ENCODE assay signal across 1 cellular context in the genomic region with DNA sequence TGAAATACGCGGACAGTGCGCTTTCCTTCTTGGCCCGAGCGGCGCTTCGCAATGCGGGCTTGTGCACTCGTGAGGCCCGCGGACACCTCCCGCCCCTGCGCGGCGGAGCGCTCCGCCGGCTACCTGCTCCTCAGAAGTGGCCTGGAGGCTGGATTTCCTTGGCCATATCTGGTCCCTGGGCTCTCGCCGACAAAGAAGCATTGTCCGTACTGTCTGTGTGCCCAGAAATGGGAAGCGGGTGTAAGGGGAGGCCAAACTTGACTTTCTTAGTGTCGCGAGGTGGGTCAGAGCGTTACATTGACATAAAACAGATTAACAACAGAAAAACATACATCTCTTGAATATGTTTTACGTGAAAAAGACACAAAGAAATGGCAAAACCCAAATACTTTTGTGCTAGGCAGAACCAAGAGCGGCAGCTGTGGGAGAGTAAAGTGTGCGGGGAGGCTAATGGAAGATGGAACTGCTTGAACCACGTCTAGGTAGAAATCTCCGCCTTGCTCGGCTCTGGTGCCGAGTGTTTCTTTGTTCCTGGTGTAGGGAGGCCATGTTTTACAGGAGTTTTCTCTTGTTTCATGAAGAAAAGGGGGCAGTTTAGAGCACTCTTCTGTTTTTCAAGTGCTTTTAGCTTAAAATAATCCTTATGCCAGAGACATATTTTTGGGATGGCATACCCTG.
TF ChIP-seq lines count a peak whose summit lies in the region.

No MANE protein-coding gene starts in this region.

TF ChIP-seq in GM12878, 131 proteins besides CTCF, POLR2A, EP300 and RAD21 (continued from another document):
- TF ChIP-seq MTA2 (IDR thresholded peaks at IDR 0.05; ENCODE audit: low read depth) (peak; percentile 9; the same call in 1 of the 2 replicates), GABPA (IDR thresholded peaks at IDR 0.05; ENCODE audit: low read depth) (no peak), EGR1 (IDR thresholded peaks at IDR 0.05; ENCODE audit: borderline replicate concordance in 1 of 2, low read depth in 2 of 2, low read length in 2 of 2) (no peak), ZNF207 (IDR thresholded peaks at IDR 0.05; ENCODE audit: borderline replicate concordance) (no peak), CEBPB (IDR thresholded peaks at IDR 0.05; ENCODE audit: borderline replicate concordance in 1 of 2, low read depth in 2 of 2, low read length in 2 of 2) (no peak), NR2C1 (IDR thresholded peaks at IDR 0.05) (no peak), CHD4 (IDR thresholded peaks at IDR 0.05) (no peak), SMARCA5 (IDR thresholded peaks at IDR 0.05) (no peak), SRF (IDR thresholded peaks at IDR 0.05; ENCODE audit: low read depth in 2 of 2, low read length in 2 of 2) (0 out of 4 replicates have a peak, but pooled peaks of 1 of the 2 experiments have one; percentile 6), NR2F1 (conservative IDR thresholded peaks at IDR 0.05) (no peak), MYC (IDR thresholded peaks at IDR 0.05; ENCODE audit: insufficient read depth, insufficient read length, insufficient replicate concordance, low read length, severe bottlenecking) (peak; percentile 5), BACH1 (IDR thresholded peaks at IDR 0.05; ENCODE audit: borderline replicate concordance) (no peak), SUZ12 (IDR thresholded peaks at IDR 0.05; ENCODE audit: unreplicated experiment) (no peak), JUND (IDR thresholded peaks at IDR 0.05; ENCODE audit: low read depth, low read length) (no peak), PML (IDR thresholded peaks at IDR 0.05; ENCODE audit: low read length) (peak; percentile 31; the same call in 1 of the 2 replicates), BRCA1 (IDR thresholded peaks at IDR 0.05; ENCODE audit: low read depth, low read length) (no peak), YY1 (IDR thresholded peaks at IDR 0.05; ENCODE audit: low read depth, low read length) (peak; percentile 61), KDM1A (IDR thresholded peaks at IDR 0.05; ENCODE audit: borderline replicate concordance) (no peak), EED (IDR thresholded peaks at IDR 0.05; ENCODE audit: low read depth) (no peak), NFIC (IDR thresholded peaks at IDR 0.05; ENCODE audit: low read depth, low read length) (0 out of 2 replicates have a peak, but pooled peaks have one; percentile 44)
- TF ChIP-seq, protein P1, sequence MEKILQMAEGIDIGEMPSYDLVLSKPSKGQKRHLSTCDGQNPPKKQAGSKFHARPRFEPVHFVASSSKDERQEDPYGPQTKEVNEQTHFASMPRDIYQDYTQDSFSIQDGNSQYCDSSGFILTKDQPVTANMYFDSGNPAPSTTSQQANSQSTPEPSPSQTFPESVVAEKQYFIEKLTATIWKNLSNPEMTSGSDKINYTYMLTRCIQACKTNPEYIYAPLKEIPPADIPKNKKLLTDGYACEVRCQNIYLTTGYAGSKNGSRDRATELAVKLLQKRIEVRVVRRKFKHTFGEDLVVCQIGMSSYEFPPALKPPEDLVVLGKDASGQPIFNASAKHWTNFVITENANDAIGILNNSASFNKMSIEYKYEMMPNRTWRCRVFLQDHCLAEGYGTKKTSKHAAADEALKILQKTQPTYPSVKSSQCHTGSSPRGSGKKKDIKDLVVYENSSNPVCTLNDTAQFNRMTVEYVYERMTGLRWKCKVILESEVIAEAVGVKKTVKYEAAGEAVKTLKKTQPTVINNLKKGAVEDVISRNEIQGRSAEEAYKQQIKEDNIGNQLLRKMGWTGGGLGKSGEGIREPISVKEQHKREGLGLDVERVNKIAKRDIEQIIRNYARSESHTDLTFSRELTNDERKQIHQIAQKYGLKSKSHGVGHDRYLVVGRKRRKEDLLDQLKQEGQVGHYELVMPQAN (conservative IDR thresholded peaks at IDR 0.05) = 0 out of 2 replicates have a peak, but pooled peaks have one; percentile 4
- TF ChIP-seq, protein P2, sequence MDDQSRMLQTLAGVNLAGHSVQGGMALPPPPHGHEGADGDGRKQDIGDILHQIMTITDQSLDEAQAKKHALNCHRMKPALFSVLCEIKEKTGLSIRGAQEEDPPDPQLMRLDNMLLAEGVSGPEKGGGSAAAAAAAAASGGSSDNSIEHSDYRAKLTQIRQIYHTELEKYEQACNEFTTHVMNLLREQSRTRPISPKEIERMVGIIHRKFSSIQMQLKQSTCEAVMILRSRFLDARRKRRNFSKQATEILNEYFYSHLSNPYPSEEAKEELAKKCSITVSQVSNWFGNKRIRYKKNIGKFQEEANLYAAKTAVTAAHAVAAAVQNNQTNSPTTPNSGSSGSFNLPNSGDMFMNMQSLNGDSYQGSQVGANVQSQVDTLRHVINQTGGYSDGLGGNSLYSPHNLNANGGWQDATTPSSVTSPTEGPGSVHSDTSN (IDR thresholded peaks at IDR 0.05; ENCODE audit: insufficient replicate concordance, low read depth, low read length) = no peak
- TF ChIP-seq, protein P3, sequence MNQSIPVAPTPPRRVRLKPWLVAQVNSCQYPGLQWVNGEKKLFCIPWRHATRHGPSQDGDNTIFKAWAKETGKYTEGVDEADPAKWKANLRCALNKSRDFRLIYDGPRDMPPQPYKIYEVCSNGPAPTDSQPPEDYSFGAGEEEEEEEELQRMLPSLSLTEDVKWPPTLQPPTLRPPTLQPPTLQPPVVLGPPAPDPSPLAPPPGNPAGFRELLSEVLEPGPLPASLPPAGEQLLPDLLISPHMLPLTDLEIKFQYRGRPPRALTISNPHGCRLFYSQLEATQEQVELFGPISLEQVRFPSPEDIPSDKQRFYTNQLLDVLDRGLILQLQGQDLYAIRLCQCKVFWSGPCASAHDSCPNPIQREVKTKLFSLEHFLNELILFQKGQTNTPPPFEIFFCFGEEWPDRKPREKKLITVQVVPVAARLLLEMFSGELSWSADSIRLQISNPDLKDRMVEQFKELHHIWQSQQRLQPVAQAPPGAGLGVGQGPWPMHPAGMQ (IDR thresholded peaks at IDR 0.05; ENCODE audit: borderline replicate concordance) = no peak
